In the genomic region with DNA sequence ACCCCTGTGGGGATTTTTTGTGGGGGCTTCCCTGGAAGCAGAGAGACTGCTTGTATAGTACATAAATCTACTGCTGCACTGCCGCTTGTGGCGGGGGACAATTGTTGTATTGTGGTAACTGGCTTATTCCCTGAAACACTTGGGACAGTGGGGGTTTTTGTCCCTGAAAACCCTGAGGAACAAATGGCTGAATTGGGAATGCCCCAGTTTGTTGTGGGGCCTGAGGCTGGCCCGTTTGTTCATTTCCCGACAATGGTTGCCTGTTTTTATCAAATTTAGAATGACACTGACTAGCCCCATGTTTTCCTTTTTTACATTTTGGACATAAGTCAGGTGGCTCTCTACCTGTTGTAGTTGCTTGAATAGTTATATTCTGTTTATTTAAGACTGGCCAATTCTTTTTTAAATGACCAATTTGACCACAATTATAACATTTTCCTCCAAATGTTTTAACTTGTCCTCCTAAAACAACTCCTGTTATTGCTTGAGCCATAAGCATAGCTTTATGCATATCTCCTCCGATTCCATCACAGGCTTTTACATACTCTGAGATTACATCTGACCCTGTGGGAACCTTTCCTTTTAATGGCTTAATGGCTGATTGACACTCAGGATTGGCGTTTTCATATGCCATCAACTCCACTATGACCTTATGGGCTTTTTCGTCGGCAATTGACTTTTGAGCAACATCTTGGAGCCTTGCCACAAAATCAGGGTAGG, we compare ENCODE assay signal across 4 cellular contexts. TPM values are rescaled to one million over a fixed set of nuclear protein-coding genes. Genes with fewer than 3 reads are reported as not detected.
"Had no signal": no experiment of that assay in that cellular context is flagged by ENCODE, and none has a peak within 500 bp of the region (broad histone marks: within the 10 kb centered on the region; RNA-seq: fewer than 3 reads in every experiment).

No MANE protein-coding gene starts in this region.

RNA-seq across cellular contexts. Expression of gene TREH, which starts 47.7 kb away (rescaled TPM):
- total RNA-seq: IMR-90, NCI-H460, Right ventricle myocardium superior, SJSA1 had no signal
